ENCODE assay signal across 14 cellular contexts in genomic region chr2:45177870-45178269, GRCh38.
DNase-seq lines count a peak whose midpoint lies in the region; ATAC-seq and TF ChIP-seq lines count a peak whose summit lies in the region.
"Had no signal": no experiment of that assay in that cellular context is flagged by ENCODE, and none has a peak within 500 bp of the region (broad histone marks: within the 10 kb centered on the region; RNA-seq: fewer than 3 reads in every experiment).

No MANE protein-coding gene starts in this region.

- BruUV-seq in PC-3 (replicated peaks; lab: Mats Ljungman, UMichigan), result no TSS peak

- TF ChIP-seq CTCF in PC-3 (conservative IDR thresholded peaks at IDR 0.05; ENCODE audit: low read depth, low read length), result no peak

- POLR2A ChIA-PET in PC-3 (lab: Charles Lee; ENCODE audit: unreplicated experiment), result no interaction called here

- no peak overlapping the region for H3K4me3 ChIP-seq in PC-3 (ENCODE audit: low read length)
- H3K4me3 ChIP-seq: heart left ventricle, vagina had no signal

- 0 out of 2 replicates have a peak, but pooled peaks have one; percentile 8 for ATAC-seq in PC-3
- ATAC-seq in GM21717 (IDR thresholded peaks at IDR 0.05; ENCODE audit: unreplicated experiment), result no peak
- ATAC-seq in GM18519 (IDR thresholded peaks at IDR 0.05; ENCODE audit: low FRiP score, unreplicated experiment), result no peak
- ATAC-seq: activated T-cell treated with anti-CD3 and anti-CD28 coated beads, Interleukin-2, amount 50 U/mL, for 72 hours had no signal

- H3K9ac ChIP-seq in PC-3 (ENCODE audit: low read length), result peak overlapping the region; percentile 78

- H3K27me3 ChIP-seq in PC-3 (ENCODE audit: low read length), result no peaks in the 10 kb centered on the region
- H3K27me3 ChIP-seq: vagina had no signal

- peaks cover 8% of the 10 kb centered on the region for H3F3A ChIP-seq in PC-3 (ENCODE audit: low read length, unreplicated experiment)

- peak overlapping the region; percentile 37 for H3K4me2 ChIP-seq in PC-3 (ENCODE audit: low read length)

- no peaks in the 10 kb centered on the region for H3K9me2 ChIP-seq in PC-3 (replicated peaks; ENCODE audit: low read length)

- intact Hi-C loops in PC-3 (cut with micrococcal nuclease), result no loop called here

- CTCF ChIA-PET in PC-3 (lab: Charles Lee), result no interaction called here

- peaks cover 17% of the 10 kb centered on the region for H3K79me2 ChIP-seq in PC-3 (ENCODE audit: low read length)

- H3K4me1 ChIP-seq in PC-3 (ENCODE audit: insufficient read depth, low read length), result peaks cover 54% of the 10 kb centered on the region
- H3K4me1 ChIP-seq: heart left ventricle, vagina had no signal

- no peak overlapping the region for H2AFZ ChIP-seq in PC-3 (ENCODE audit: low read length)

- no peaks in the 10 kb centered on the region for H3K9me3 ChIP-seq in PC-3 (ENCODE audit: low read length)
- H3K9me3 ChIP-seq: heart left ventricle, vagina had no signal

- H3K27ac ChIP-seq in PC-3 (ENCODE audit: low read length), result peak overlapping the region; percentile 95
- no peak overlapping the region for H3K27ac ChIP-seq in epithelial cell of prostate
- H3K27ac ChIP-seq: heart left ventricle had no signal

- H3K36me3 ChIP-seq in PC-3 (ENCODE audit: low read depth, low read length), result peaks cover 15% of the 10 kb centered on the region
- H3K36me3 ChIP-seq: heart left ventricle, vagina had no signal

- peak; percentile 100 for DNase-seq in GM04503 (ENCODE audit: low read depth)
- peak; percentile 94 for DNase-seq in PC-3
- DNase-seq in epithelial cell of prostate (ENCODE audit: low read depth, low spot score), result peak; percentile 81
- peak; percentile 97 for DNase-seq in renal cortical epithelial cell (ENCODE audit: low read depth)
- DNase-seq in HK-2 (ENCODE audit: unreplicated experiment), result no peak
- DNase-seq in NCI-H187 treated with DMSO at 0.1 percent for 48 hours (lab: John Stamatoyannopoulos, UW), result no peak
- DNase-seq: activated T-cell treated with anti-CD3 and anti-CD28 coated beads, Interleukin-2, amount 50 U/mL, for 72 hours; heart left ventricle; KG1; NCI-H2227 treated with DMSO at 0.1 percent for 48 hours; Right ventricle myocardium superior had no signal

- H4K20me1 ChIP-seq in PC-3 (ENCODE audit: low read length), result no peaks in the 10 kb centered on the region

Comparison
In these comparisons a context has a peak if more than half of its experiments do, and no peak if none do; other contexts are left out.
1. DNase-seq: peak in GM04503 (single experiment), PC-3 (single experiment), epithelial cell of prostate (single experiment) and renal cortical epithelial cell (single experiment); none in HK-2 (single experiment) and NCI-H187 treated with DMSO at 0.1 percent for 48 hours (single experiment).